Comparison of ENCODE assay signal across 1 cellular context in genomic region chr10:21526184-21526951, GRCh38.
TF ChIP-seq lines count a peak whose summit lies in the region.

No MANE protein-coding gene starts in this region.

TF ChIP-seq in HepG2, 621 proteins besides CTCF, POLR2A, EP300 and RAD21 (continued from another document and continues in another):
- TF ChIP-seq ZNF275 (CRISPR knock-in tag; IDR thresholded peaks at IDR 0.05; ENCODE audit: borderline replicate concordance) = no peak
- no peak for TF ChIP-seq ZNF569 (CRISPR knock-in tag; IDR thresholded peaks at IDR 0.05; ENCODE audit: borderline replicate concordance)
- no peak for TF ChIP-seq ZNF557 (CRISPR knock-in tag; IDR thresholded peaks at IDR 0.05)
- peak; percentile 11 for TF ChIP-seq MED8 (CRISPR knock-in tag; IDR thresholded peaks at IDR 0.05; ENCODE audit: insufficient replicate concordance)
- TF ChIP-seq ZNF510 (CRISPR knock-in tag; IDR thresholded peaks at IDR 0.05; ENCODE audit: low read depth) = no peak
- TF ChIP-seq, protein P1, sequence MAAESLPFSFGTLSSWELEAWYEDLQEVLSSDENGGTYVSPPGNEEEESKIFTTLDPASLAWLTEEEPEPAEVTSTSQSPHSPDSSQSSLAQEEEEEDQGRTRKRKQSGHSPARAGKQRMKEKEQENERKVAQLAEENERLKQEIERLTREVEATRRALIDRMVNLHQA (CRISPR knock-in tag; IDR thresholded peaks at IDR 0.05) = no peak
- TF ChIP-seq ZNF512B (CRISPR knock-in tag; IDR thresholded peaks at IDR 0.05; ENCODE audit: borderline replicate concordance) = peak; percentile 56; the same call in 1 of the 2 replicates
- no peak for TF ChIP-seq ZBTB10 (CRISPR knock-in tag; IDR thresholded peaks at IDR 0.05; ENCODE audit: borderline replicate concordance)
- TF ChIP-seq TP53 (CRISPR knock-in tag; conservative IDR thresholded peaks at IDR 0.05) = no peak
- TF ChIP-seq, protein P2, sequence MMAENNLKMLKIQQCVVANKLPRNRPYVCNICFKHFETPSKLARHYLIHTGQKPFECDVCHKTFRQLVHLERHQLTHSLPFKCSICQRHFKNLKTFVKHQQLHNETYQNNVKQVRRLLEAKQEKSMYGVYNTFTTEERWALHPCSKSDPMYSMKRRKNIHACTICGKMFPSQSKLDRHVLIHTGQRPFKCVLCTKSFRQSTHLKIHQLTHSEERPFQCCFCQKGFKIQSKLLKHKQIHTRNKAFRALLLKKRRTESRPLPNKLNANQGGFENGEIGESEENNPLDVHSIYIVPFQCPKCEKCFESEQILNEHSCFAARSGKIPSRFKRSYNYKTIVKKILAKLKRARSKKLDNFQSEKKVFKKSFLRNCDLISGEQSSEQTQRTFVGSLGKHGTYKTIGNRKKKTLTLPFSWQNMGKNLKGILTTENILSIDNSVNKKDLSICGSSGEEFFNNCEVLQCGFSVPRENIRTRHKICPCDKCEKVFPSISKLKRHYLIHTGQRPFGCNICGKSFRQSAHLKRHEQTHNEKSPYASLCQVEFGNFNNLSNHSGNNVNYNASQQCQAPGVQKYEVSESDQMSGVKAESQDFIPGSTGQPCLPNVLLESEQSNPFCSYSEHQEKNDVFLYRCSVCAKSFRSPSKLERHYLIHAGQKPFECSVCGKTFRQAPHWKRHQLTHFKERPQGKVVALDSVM (CRISPR knock-in tag; IDR thresholded peaks at IDR 0.05) = no peak; the same call in 1 of the 2 replicates
- no peak for TF ChIP-seq TFE3 (CRISPR knock-in tag; IDR thresholded peaks at IDR 0.05)
- TF ChIP-seq, protein P3, sequence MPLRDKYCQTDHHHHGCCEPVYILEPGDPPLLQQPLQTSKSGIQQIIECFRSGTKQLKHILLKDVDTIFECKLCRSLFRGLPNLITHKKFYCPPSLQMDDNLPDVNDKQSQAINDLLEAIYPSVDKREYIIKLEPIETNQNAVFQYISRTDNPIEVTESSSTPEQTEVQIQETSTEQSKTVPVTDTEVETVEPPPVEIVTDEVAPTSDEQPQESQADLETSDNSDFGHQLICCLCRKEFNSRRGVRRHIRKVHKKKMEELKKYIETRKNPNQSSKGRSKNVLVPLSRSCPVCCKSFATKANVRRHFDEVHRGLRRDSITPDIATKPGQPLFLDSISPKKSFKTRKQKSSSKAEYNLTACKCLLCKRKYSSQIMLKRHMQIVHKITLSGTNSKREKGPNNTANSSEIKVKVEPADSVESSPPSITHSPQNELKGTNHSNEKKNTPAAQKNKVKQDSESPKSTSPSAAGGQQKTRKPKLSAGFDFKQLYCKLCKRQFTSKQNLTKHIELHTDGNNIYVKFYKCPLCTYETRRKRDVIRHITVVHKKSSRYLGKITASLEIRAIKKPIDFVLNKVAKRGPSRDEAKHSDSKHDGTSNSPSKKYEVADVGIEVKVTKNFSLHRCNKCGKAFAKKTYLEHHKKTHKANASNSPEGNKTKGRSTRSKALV (CRISPR knock-in tag; IDR thresholded peaks at IDR 0.05) = 0 out of 2 replicates have a peak, but pooled peaks have one; percentile 3
- TF ChIP-seq ZC3H13 (CRISPR knock-in tag; IDR thresholded peaks at IDR 0.05) = peak; percentile 2
- TF ChIP-seq NR1H2 (CRISPR knock-in tag; IDR thresholded peaks at IDR 0.05; ENCODE audit: borderline replicate concordance, low read depth) = no peak; the same call in 1 of the 2 replicates
- no peak for TF ChIP-seq RAD51 (IDR thresholded peaks at IDR 0.05; ENCODE audit: borderline replicate concordance)
- TF ChIP-seq, protein P4, sequence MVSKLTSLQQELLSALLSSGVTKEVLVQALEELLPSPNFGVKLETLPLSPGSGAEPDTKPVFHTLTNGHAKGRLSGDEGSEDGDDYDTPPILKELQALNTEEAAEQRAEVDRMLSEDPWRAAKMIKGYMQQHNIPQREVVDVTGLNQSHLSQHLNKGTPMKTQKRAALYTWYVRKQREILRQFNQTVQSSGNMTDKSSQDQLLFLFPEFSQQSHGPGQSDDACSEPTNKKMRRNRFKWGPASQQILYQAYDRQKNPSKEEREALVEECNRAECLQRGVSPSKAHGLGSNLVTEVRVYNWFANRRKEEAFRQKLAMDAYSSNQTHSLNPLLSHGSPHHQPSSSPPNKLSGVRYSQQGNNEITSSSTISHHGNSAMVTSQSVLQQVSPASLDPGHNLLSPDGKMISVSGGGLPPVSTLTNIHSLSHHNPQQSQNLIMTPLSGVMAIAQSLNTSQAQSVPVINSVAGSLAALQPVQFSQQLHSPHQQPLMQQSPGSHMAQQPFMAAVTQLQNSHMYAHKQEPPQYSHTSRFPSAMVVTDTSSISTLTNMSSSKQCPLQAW (CRISPR knock-in tag; IDR thresholded peaks at IDR 0.05) = no peak
- TF ChIP-seq ZNF605 (CRISPR knock-in tag; IDR thresholded peaks at IDR 0.05) = peak; percentile 9; the same call in 1 of the 2 replicates
- no peak for TF ChIP-seq FOXO1 (CRISPR knock-in tag; IDR thresholded peaks at IDR 0.05)
- no peak for TF ChIP-seq JDP2 (CRISPR knock-in tag; IDR thresholded peaks at IDR 0.05; ENCODE audit: borderline replicate concordance)
- TF ChIP-seq ATF1 (CRISPR knock-in tag; IDR thresholded peaks at IDR 0.05) = no peak
- TF ChIP-seq, protein P5, sequence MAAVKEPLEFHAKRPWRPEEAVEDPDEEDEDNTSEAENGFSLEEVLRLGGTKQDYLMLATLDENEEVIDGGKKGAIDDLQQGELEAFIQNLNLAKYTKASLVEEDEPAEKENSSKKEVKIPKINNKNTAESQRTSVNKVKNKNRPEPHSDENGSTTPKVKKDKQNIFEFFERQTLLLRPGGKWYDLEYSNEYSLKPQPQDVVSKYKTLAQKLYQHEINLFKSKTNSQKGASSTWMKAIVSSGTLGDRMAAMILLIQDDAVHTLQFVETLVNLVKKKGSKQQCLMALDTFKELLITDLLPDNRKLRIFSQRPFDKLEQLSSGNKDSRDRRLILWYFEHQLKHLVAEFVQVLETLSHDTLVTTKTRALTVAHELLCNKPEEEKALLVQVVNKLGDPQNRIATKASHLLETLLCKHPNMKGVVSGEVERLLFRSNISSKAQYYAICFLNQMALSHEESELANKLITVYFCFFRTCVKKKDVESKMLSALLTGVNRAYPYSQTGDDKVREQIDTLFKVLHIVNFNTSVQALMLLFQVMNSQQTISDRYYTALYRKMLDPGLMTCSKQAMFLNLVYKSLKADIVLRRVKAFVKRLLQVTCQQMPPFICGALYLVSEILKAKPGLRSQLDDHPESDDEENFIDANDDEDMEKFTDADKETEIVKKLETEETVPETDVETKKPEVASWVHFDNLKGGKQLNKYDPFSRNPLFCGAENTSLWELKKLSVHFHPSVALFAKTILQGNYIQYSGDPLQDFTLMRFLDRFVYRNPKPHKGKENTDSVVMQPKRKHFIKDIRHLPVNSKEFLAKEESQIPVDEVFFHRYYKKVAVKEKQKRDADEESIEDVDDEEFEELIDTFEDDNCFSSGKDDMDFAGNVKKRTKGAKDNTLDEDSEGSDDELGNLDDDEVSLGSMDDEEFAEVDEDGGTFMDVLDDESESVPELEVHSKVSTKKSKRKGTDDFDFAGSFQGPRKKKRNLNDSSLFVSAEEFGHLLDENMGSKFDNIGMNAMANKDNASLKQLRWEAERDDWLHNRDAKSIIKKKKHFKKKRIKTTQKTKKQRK (IDR thresholded peaks at IDR 0.05; ENCODE audit: low read length) = no peak
- 0 out of 2 replicates have a peak, but pooled peaks have one; percentile 27 for TF ChIP-seq HES4 (CRISPR knock-in tag; IDR thresholded peaks at IDR 0.05; ENCODE audit: borderline replicate concordance)
- no peak; the same call in 1 of the 2 replicates for TF ChIP-seq ZNF776 (CRISPR knock-in tag; IDR thresholded peaks at IDR 0.05)
- TF ChIP-seq HMG20B (CRISPR knock-in tag; conservative IDR thresholded peaks at IDR 0.05) = no peak
- TF ChIP-seq DR1 (CRISPR knock-in tag; IDR thresholded peaks at IDR 0.05) = no peak; the same call in 1 of the 2 replicates
- TF ChIP-seq ZNF17 (CRISPR knock-in tag; IDR thresholded peaks at IDR 0.05) = no peak
- no peak for TF ChIP-seq SSRP1 (CRISPR knock-in tag; IDR thresholded peaks at IDR 0.05)
- TF ChIP-seq RNF2 (conservative IDR thresholded peaks at IDR 0.05; ENCODE audit: low read depth) = no peak
- TF ChIP-seq HNRNPUL1 (IDR thresholded peaks at IDR 0.05; ENCODE audit: low read depth, low read length) = no peak
- no peak for TF ChIP-seq MBNL3 (CRISPR knock-in tag; conservative IDR thresholded peaks at IDR 0.05)
- TF ChIP-seq ZNF567 (CRISPR knock-in tag; IDR thresholded peaks at IDR 0.05; ENCODE audit: borderline replicate concordance) = no peak
- TF ChIP-seq, protein P6, sequence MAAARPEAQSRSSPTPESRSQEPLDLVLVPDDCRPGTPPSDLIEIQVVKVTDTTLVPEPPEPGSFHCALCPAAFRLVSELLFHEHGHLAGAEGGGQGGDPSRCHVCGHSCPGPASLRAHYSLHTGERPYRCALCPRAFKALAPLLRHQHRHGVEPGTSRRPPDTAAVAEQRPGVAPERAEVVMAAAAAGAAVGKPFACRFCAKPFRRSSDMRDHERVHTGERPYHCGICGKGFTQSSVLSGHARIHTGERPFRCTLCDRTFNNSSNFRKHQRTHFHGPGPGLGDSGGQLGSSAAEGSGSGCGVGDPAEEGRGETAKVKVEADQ (CRISPR knock-in tag; IDR thresholded peaks at IDR 0.05; ENCODE audit: borderline replicate concordance) = no peak; the same call in 1 of the 2 replicates
- TF ChIP-seq U2AF2 (IDR thresholded peaks at IDR 0.05; ENCODE audit: low read depth, low read length) = no peak
- no peak for TF ChIP-seq JUND (CRISPR knock-in tag; IDR thresholded peaks at IDR 0.05)
- TF ChIP-seq, protein P7, sequence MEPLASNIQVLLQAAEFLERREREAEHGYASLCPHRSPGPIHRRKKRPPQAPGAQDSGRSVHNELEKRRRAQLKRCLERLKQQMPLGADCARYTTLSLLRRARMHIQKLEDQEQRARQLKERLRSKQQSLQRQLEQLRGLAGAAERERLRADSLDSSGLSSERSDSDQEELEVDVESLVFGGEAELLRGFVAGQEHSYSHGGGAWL (CRISPR knock-in tag; IDR thresholded peaks at IDR 0.05) = peak; percentile 70; the same call in 1 of the 2 replicates
- TF ChIP-seq CREBL2 (CRISPR knock-in tag; IDR thresholded peaks at IDR 0.05; ENCODE audit: borderline replicate concordance) = no peak
- no peak; the same call in none of the 2 replicates for TF ChIP-seq ZNF556 (CRISPR knock-in tag; IDR thresholded peaks at IDR 0.05; ENCODE audit: borderline replicate concordance)
- no peak for TF ChIP-seq ERF (CRISPR knock-in tag; IDR thresholded peaks at IDR 0.05)
